In genomic region chr5:100903036-100903887, GRCh38 we compare ENCODE assay signal across 8 cellular contexts. TPM values are rescaled to one million over a fixed set of nuclear protein-coding genes. Genes with fewer than 3 reads are reported as not detected.
DNase-seq lines count a peak whose midpoint lies in the region; ATAC-seq and TF ChIP-seq lines count a peak whose summit lies in the region.

A gene with protein sequence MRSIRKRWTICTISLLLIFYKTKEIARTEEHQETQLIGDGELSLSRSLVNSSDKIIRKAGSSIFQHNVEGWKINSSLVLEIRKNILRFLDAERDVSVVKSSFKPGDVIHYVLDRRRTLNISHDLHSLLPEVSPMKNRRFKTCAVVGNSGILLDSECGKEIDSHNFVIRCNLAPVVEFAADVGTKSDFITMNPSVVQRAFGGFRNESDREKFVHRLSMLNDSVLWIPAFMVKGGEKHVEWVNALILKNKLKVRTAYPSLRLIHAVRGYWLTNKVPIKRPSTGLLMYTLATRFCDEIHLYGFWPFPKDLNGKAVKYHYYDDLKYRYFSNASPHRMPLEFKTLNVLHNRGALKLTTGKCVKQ (minus strand): TSS chr5:100903282. CDS start chr5:100902955, 327 bp downstream.

- peak; percentile 77 for DNase-seq in D341Med (ENCODE audit: low spot score)
- peak; percentile 95 for DNase-seq in SIG-M5 treated with dmso at 0.1 percent for 504 hours (lab: John Stamatoyannopoulos, UW; ENCODE audit: unreplicated experiment)
- peak; percentile 91 for DNase-seq in activated naive CD4-positive, alpha-beta T cell treated with Interleukin-2 at 50 U/mL for 16 hours
- peak; percentile 59 to 92 (median 80) for DNase-seq in head of caudate nucleus
- DNase-seq in osteocyte (ENCODE audit: extremely low spot score, unreplicated experiment): no peak

- no peak within 1 kb of the TSS for H3K27ac Mint-ChIP-seq in osteocyte (ENCODE audit: unreplicated experiment)

- no peaks in the 10 kb centered on the region; the same call in 1 of the 2 replicates for H3K36me3 ChIP-seq in KOPT-K1 (ENCODE audit: insufficient read depth, low read length)

- H3K27me3 Mint-ChIP-seq in osteocyte (ENCODE audit: unreplicated experiment): peaks cover 73% of the 10 kb centered on the region

- H3K9me3 ChIP-seq in KOPT-K1 (ENCODE audit: insufficient read depth, low read length, poor library complexity, severe bottlenecking): no peaks in the 10 kb centered on the region

- ATAC-seq in GM21529 (IDR thresholded peaks at IDR 0.05; ENCODE audit: unreplicated experiment): peak; percentile 69

- H3K27ac ChIP-seq in KOPT-K1 (ENCODE audit: low read depth, low read length, poor library complexity, severe bottlenecking) (peak within 1 kb of the TSS; percentile 100), temporal lobe (ENCODE audit: low read depth, low read length) (no peak within 1 kb of the TSS)

- peak within 1 kb of the TSS; percentile 62 for H3K4me3 Mint-ChIP-seq in osteocyte (ENCODE audit: unreplicated experiment)

- H3K4me1 Mint-ChIP-seq in osteocyte (ENCODE audit: unreplicated experiment): peaks cover 25% of the 10 kb centered on the region

- H3K36me3 Mint-ChIP-seq in osteocyte (ENCODE audit: unreplicated experiment): no peaks in the 10 kb centered on the region

- TF ChIP-seq CTCF in osteocyte (IDR thresholded peaks at IDR 0.05): no peak

- intact Hi-C loops in head of caudate nucleus (cut with DNase I): no loop called here

- H3K9me3 Mint-ChIP-seq in osteocyte (ENCODE audit: unreplicated experiment): no peaks in the 10 kb centered on the region

RNA-seq across cellular contexts. Expression of the gene that starts here (rescaled TPM):
- total RNA-seq in osteocyte: not detected in 2 replicates
- 38.8 TPM for total RNA-seq in temporal lobe

Comparison
In these comparisons a context has a peak if more than half of its experiments do, and no peak if none do; other contexts are left out.
1. RNA of the gene that starts here (total RNA-seq): 38.8 TPM in temporal lobe (single experiment); not detected in osteocyte; every median in the first group is over 10 times any median in the second.